ENCODE assay signal across 16 cellular contexts in the genomic region with DNA sequence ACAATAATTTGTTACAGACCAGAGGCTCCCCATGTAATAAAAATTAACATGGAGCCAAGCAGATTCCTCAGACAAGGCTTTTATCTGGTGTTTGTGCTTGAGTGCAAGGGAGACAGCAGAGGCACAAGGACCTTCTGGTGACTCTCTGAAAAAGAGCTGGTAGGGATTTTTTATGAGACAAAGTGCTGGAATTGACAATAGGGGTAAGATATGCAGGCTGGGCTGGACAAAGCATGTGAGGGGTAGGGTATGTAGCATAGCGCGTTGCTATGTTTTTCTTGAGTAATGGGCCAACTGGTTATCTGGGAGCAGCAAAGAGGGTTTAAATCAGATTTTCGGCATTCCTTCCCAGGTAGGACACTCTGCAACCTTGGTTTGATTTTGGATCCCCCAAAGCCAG. TPM values are rescaled to one million over a fixed set of nuclear protein-coding genes. Genes with fewer than 3 reads are reported as not detected.
DNase-seq lines count a peak whose midpoint lies in the region; ATAC-seq and TF ChIP-seq lines count a peak whose summit lies in the region.
"Had no signal": no experiment of that assay in that cellular context is flagged by ENCODE, and none has a peak within 500 bp of the region (broad histone marks: within the 10 kb centered on the region; RNA-seq: fewer than 3 reads in every experiment).

No MANE protein-coding gene starts in this region.

- H3K4me1 ChIP-seq in BLaER1 (peaks cover 31% of the 10 kb centered on the region), OCI-LY3 (ENCODE audit: low read length) (peaks cover 42% of the 10 kb centered on the region), mesenchymal stem cell (ENCODE audit: control insufficient read depth, insufficient read depth, low read depth, low read length) (peaks cover 1% of the 10 kb centered on the region), GM23338 (ENCODE audit: insufficient read depth) (no peaks in the 10 kb centered on the region), ovary (ENCODE audit: insufficient read depth) (no peaks in the 10 kb centered on the region)
- H3K4me1 ChIP-seq: A549 had no signal

- no peak for TF ChIP-seq EP300 in ovary (IDR thresholded peaks at IDR 0.05)

- no peak overlapping the region for H3K18ac ChIP-seq in mesenchymal stem cell (ENCODE audit: low read depth in 1 of 2, low read length in 2 of 2)

- H3K4me3 ChIP-seq in BLaER1, result no peak overlapping the region
- 0 out of 2 replicates have a peak overlapping the region, but pooled peaks have one; percentile 52 for H3K4me3 ChIP-seq in OCI-LY3 (ENCODE audit: low read length)
- H3K4me3 ChIP-seq in mesenchymal stem cell (ENCODE audit: insufficient read depth in 1 of 2, low read depth in 1 of 2, low read length in 2 of 2), result no peak overlapping the region
- H3K4me3 ChIP-seq in GM23338, result no peak overlapping the region
- no peak overlapping the region for H3K4me3 ChIP-seq in ovary
- H3K4me3 ChIP-seq: A549 had no signal

- no peak overlapping the region for H4K8ac ChIP-seq in mesenchymal stem cell (ENCODE audit: low read length)

- H4K20me1 ChIP-seq in BLaER1, result no peaks in the 10 kb centered on the region
- H4K20me1 ChIP-seq in OCI-LY3 (ENCODE audit: insufficient read depth, low read length), result no peaks in the 10 kb centered on the region
- no peaks in the 10 kb centered on the region for H4K20me1 ChIP-seq in GM23338 (replicated peaks; ENCODE audit: insufficient read depth)

- H3K4me1 Mint-ChIP-seq in GM23338, result peaks cover 19% of the 10 kb centered on the region

- TF ChIP-seq CTCF in OCI-LY3 (IDR thresholded peaks at IDR 0.05; ENCODE audit: low read depth, low read length), result no peak
- no peak for TF ChIP-seq CTCF in GM23338 (conservative IDR thresholded peaks at IDR 0.05; ENCODE audit: low read depth in 2 of 2)
- TF ChIP-seq CTCF in ovary (IDR thresholded peaks at IDR 0.05), result no peak

- intact Hi-C loops in ovary (cut with DNase I), result no loop called here

- no peak overlapping the region for H3K4ac ChIP-seq in mesenchymal stem cell (ENCODE audit: low read depth in 1 of 2, low read length in 2 of 2)

- H3K27me3 ChIP-seq in BLaER1, result no peaks in the 10 kb centered on the region
- no peaks in the 10 kb centered on the region for H3K27me3 ChIP-seq in OCI-LY3 (ENCODE audit: low read depth, low read length)
- H3K27me3 ChIP-seq in mesenchymal stem cell (ENCODE audit: control insufficient read depth in 1 of 2, insufficient read depth in 1 of 2, low read length in 2 of 2), result no peaks in the 10 kb centered on the region
- H3K27me3 ChIP-seq in GM23338 (ENCODE audit: insufficient read depth), result no peaks in the 10 kb centered on the region
- no peaks in the 10 kb centered on the region for H3K27me3 ChIP-seq in ovary

- no peak overlapping the region for H3K27ac ChIP-seq in BLaER1
- H3K27ac ChIP-seq in OCI-LY3 (ENCODE audit: low read length), result peak overlapping the region; percentile 94
- peak overlapping the region; percentile 95 for H3K27ac ChIP-seq in mesenchymal stem cell (ENCODE audit: low read length, poor library complexity, severe bottlenecking)
- H3K27ac ChIP-seq in GM23338 (ENCODE audit: low read depth), result no peak overlapping the region
- H3K27ac ChIP-seq in ovary, result no peak overlapping the region
- H3K27ac ChIP-seq: A549 had no signal

- ATAC-seq in GM19438 (IDR thresholded peaks at IDR 0.05; ENCODE audit: low read depth, unreplicated experiment) (peak; percentile 2), GM23338 (no peak)
- ATAC-seq: A549 had no signal

- H3K9ac ChIP-seq in BLaER1, result no peak overlapping the region
- H3K9ac ChIP-seq in OCI-LY3 (ENCODE audit: low read length), result peak overlapping the region; percentile 54; the same call in 1 of the 2 replicates
- no peak overlapping the region for H3K9ac ChIP-seq in mesenchymal stem cell (ENCODE audit: low read length)

- 96% methylated on average over 3 of the region's 3 CpGs for WGBS in mesenchymal stem cell
- WGBS in ovary, 3 donors, result 92 to 98% (median 96%) methylated on average over 3 of the region's 3 CpGs

- peaks cover 34% of the 10 kb centered on the region for H3K36me3 Mint-ChIP-seq in GM23338 (ENCODE audit: low read depth)

- H2BK120ac ChIP-seq in mesenchymal stem cell (ENCODE audit: low read depth, low read length), result no peak overlapping the region

- H3K9me3 ChIP-seq in BLaER1 (peaks cover 16% of the 10 kb centered on the region), OCI-LY3 (ENCODE audit: insufficient read depth, low read length) (peaks cover 3% of the 10 kb centered on the region; the same call in 1 of the 2 replicates), mesenchymal stem cell (ENCODE audit: control insufficient read depth, low read length) (no peaks in the 10 kb centered on the region), ovary (no peaks in the 10 kb centered on the region)
- H3K9me3 ChIP-seq: A549 had no signal

- peaks cover 4% of the 10 kb centered on the region for H3K27me3 Mint-ChIP-seq in GM23338 (ENCODE audit: insufficient read depth, low read depth, poor library complexity)

- no peaks in the 10 kb centered on the region; the same call in 1 of the 2 replicates for H3K9me2 ChIP-seq in GM23338 (ENCODE audit: insufficient read depth)

- no peak overlapping the region for H3K14ac ChIP-seq in mesenchymal stem cell (ENCODE audit: low read length in 2 of 2)

- TF ChIP-seq POLR2A in ovary (IDR thresholded peaks at IDR 0.05), result no peak

- H2AK5ac ChIP-seq in mesenchymal stem cell (ENCODE audit: low read length, severe bottlenecking), result peak overlapping the region; percentile 77

- peak overlapping the region; percentile 53 for H2BK5ac ChIP-seq in mesenchymal stem cell (ENCODE audit: low read depth, low read length, poor library complexity, severe bottlenecking)

- H2AFZ ChIP-seq in OCI-LY3 (ENCODE audit: low read depth, low read length) (no peak overlapping the region), mesenchymal stem cell (ENCODE audit: low read depth, low read length) (no peak overlapping the region), GM23338 (no peak overlapping the region)

- H3K79me2 ChIP-seq in OCI-LY3 (ENCODE audit: low read length) (no peaks in the 10 kb centered on the region), GM23338 (replicated peaks; ENCODE audit: insufficient read depth) (no peaks in the 10 kb centered on the region)

- no peak overlapping the region for H2BK12ac ChIP-seq in mesenchymal stem cell (ENCODE audit: low read length in 2 of 2)

- H3K36me3 ChIP-seq in BLaER1 (no peaks in the 10 kb centered on the region), OCI-LY3 (replicated peaks; ENCODE audit: low read depth, low read length) (peaks cover 8% of the 10 kb centered on the region), mesenchymal stem cell (ENCODE audit: control insufficient read depth in 1 of 2, insufficient read depth in 2 of 2, low read depth in 1 of 2, low read length in 2 of 2) (no peaks in the 10 kb centered on the region), GM23338 (ENCODE audit: insufficient read depth) (no peaks in the 10 kb centered on the region), ovary (no peaks in the 10 kb centered on the region)

- peaks cover 33% of the 10 kb centered on the region for H3K9me3 Mint-ChIP-seq in GM23338
- H3K9me3 Mint-ChIP-seq: CD4-positive, alpha-beta T cell had no signal

- no peak overlapping the region for H2BK15ac ChIP-seq in mesenchymal stem cell (ENCODE audit: low read depth, poor library complexity, severe bottlenecking)

- H3K27ac Mint-ChIP-seq in GM23338, result no peak overlapping the region
- H3K27ac Mint-ChIP-seq: CD4-positive, alpha-beta T cell had no signal

- H3F3A ChIP-seq in GM23338 (replicated peaks; ENCODE audit: low read depth), result no peaks in the 10 kb centered on the region

- H3K4me2 ChIP-seq in BLaER1 (peak overlapping the region; percentile 60), OCI-LY3 (ENCODE audit: low read length) (peak overlapping the region; percentile 88), mesenchymal stem cell (ENCODE audit: low read length, poor library complexity, severe bottlenecking) (peak overlapping the region; percentile 70), GM23338 (no peak overlapping the region)
- H3K4me2 ChIP-seq: A549 had no signal

- no peak overlapping the region for H3K23ac ChIP-seq in mesenchymal stem cell (ENCODE audit: low read length in 2 of 2)

- DNase-seq in mesenchymal stem cell (no peak), GM23338 (ENCODE audit: low spot score) (no peak), ovary (no peak), dedifferentiated amniotic fluid mesenchymal stem cell (ENCODE audit: extremely low spot score) (no peak), GM19240 (ENCODE audit: insufficient read length, low spot score) (no peak)
- DNase-seq: CD4-positive, alpha-beta T cell; DMS79 treated with DMSO at 0.1 percent for 48 hours; GDM1; NCI-H1105; NCI-H187; NCI-H82; SIG-M5 had no signal

- no peak overlapping the region for H4K91ac ChIP-seq in mesenchymal stem cell (ENCODE audit: low read length)

- no peaks in the 10 kb centered on the region for H3K79me1 ChIP-seq in mesenchymal stem cell (replicated peaks; ENCODE audit: low read length, poor library complexity, severe bottlenecking)

- H3K4me3 Mint-ChIP-seq in GM23338, result no peak overlapping the region
- H3K4me3 Mint-ChIP-seq: CD4-positive, alpha-beta T cell had no signal

TF ChIP-seq in GM23338, 12 proteins besides CTCF, POLR2A, EP300 and RAD21:
- TF ChIP-seq CREB1 (CRISPR knock-in tag; IDR thresholded peaks at IDR 0.05; ENCODE audit: low read depth) (no peak), ETS1 (IDR thresholded peaks at IDR 0.05) (no peak), POLR2AphosphoS5 (IDR thresholded peaks at IDR 0.05; ENCODE audit: low read depth) (no peak)

RNA-seq across cellular contexts. Expression of gene PANK1, which starts 7.9 kb away (rescaled TPM):
- polyA plus RNA-seq in mesenchymal stem cell (2013, experiment 1 of 2), result 6.9 TPM
- polyA plus RNA-seq in mesenchymal stem cell (2013, experiment 2 of 2), result 7.7 TPM
- 44.7 and 62.5 TPM in 2 replicates for total RNA-seq in GM23338 (2014; rRNA removed; shearing (Covaris generic))
- polyA plus RNA-seq in GM23338 (2016; fragmentation: Nextera tagmentation; extraction: Ambion mirVana) (14.6 and 15.2 TPM in 2 replicates), ovary (1 to 10 TPM; 2.0 to 5.7 TPM)
- 1 to 10 TPM; 1.7 to 6.2 (median 4.5) TPM for total RNA-seq in ovary

RNA-seq across cellular contexts. Expression of gene KIF20B, which starts 48.4 kb away (rescaled TPM):
- polyA plus RNA-seq in mesenchymal stem cell (2013, experiment 1 of 2), result 4.0 TPM
- 3.9 TPM for polyA plus RNA-seq in mesenchymal stem cell (2013, experiment 2 of 2)
- total RNA-seq in GM23338 (2014; rRNA removed; shearing (Covaris generic)), result 42.3 and 42.7 TPM in 2 replicates
- polyA plus RNA-seq in GM23338 (2016; fragmentation: Nextera tagmentation; extraction: Ambion mirVana), result 82.4 and 111 TPM in 2 replicates
- 1 to 10 TPM; 2.6 to 9.3 (median 6.3) TPM for total RNA-seq in ovary
- polyA plus RNA-seq in ovary, result 1 to 10 TPM; 2.4 to 2.5 TPM

Comparison
In these comparisons a context has a peak if more than half of its experiments do, and no peak if none do; other contexts are left out.
1. H3K27ac ChIP-seq: peak in OCI-LY3 (single experiment) and mesenchymal stem cell (single experiment); none in BLaER1 (single experiment), GM23338 (single experiment) and ovary (0 of 2).